Comparison of ENCODE assay signal across 8 cellular contexts in genomic region chr22:20803696-20804324, GRCh38. TPM values are rescaled to one million over a fixed set of nuclear protein-coding genes. Genes with fewer than 3 reads are reported as not detected.
A peak's percentile ranks its signal among the peaks of the same experiment; 100 is the strongest.
DNase-seq lines count a peak whose midpoint lies in the region; ATAC-seq and TF ChIP-seq lines count a peak whose summit lies in the region.

No MANE protein-coding gene starts in this region.

- peaks cover 18% of the 10 kb centered on the region for H3K36me3 ChIP-seq in BJ (ENCODE audit: control insufficient read depth, insufficient read depth, low read length)
- H3K36me3 ChIP-seq in fibroblast of lung (ENCODE audit: control insufficient read depth, insufficient read depth, low read length): peaks cover 23% of the 10 kb centered on the region

- no peak overlapping the region for H2AFZ ChIP-seq in fibroblast of lung (ENCODE audit: low read length)

- TF ChIP-seq CTCF in BJ (IDR thresholded peaks at IDR 0.05; ENCODE audit: insufficient read depth, low read depth, low read length) (peak; percentile 73), fibroblast of lung (conservative IDR thresholded peaks at IDR 0.05 in 1 of 2, IDR thresholded peaks at IDR 0.05 in 1 of 2; ENCODE audit: low read depth in 1 of 2, low read length in 2 of 2) (peak; percentile 46 to 70)

- no peak overlapping the region for H3K4me3 ChIP-seq in BJ (ENCODE audit: low read depth, low read length)
- no peak overlapping the region for H3K4me3 ChIP-seq in fibroblast of lung (replicated peaks in 1 of 4; ENCODE audit: control extremely low read depth in 1 of 4, insufficient read depth in 1 of 4, low read depth in 3 of 4, low read length in 4 of 4)

- no peaks in the 10 kb centered on the region for H3K9me3 ChIP-seq in fibroblast of lung (ENCODE audit: control insufficient read depth, insufficient read depth, low read depth, low read length)

- H3K4me2 ChIP-seq in fibroblast of lung (ENCODE audit: extremely low read depth, insufficient read depth, low read length): no peak overlapping the region

- H3K27ac ChIP-seq in fibroblast of lung (ENCODE audit: insufficient read depth, low read length): no peak overlapping the region

- H3K79me2 ChIP-seq in fibroblast of lung (ENCODE audit: control insufficient read depth, insufficient read depth, low read length): no peaks in the 10 kb centered on the region

- CTCF ChIA-PET in BJ (lab: Yijun Ruan, JAX): interaction anchor here (0.5 to 3.3 kb wide), 11 partner anchors 10 to 179 kb away, joined by 3 to 22 read pairs (median 3); partner anchors contain the start of genes LZTR1 and SERPIND1

- intact Hi-C loops in sciatic nerve (cut with DNase I): no loop called here

- H4K20me1 ChIP-seq in fibroblast of lung (ENCODE audit: control insufficient read depth, extremely low read depth, insufficient read depth, low read length): no peaks in the 10 kb centered on the region

- peaks cover 13% of the 10 kb centered on the region for H3K4me1 ChIP-seq in fibroblast of lung (ENCODE audit: control insufficient read depth, extremely low read depth, insufficient read depth, low read length)

- H3K27me3 ChIP-seq in BJ (ENCODE audit: control insufficient read depth, insufficient read depth, low read length) (no peaks in the 10 kb centered on the region), fibroblast of lung (ENCODE audit: control insufficient read depth, insufficient read depth, low read length) (no peaks in the 10 kb centered on the region)

- POLR2A ChIA-PET in BJ (lab: Charles Lee): no interaction called here

- no peak overlapping the region for H3K9ac ChIP-seq in fibroblast of lung (ENCODE audit: insufficient read depth, low read length)

- DNase-seq in BJ (ENCODE audit: low read depth) (no peak), HK-2 (ENCODE audit: unreplicated experiment) (peak; percentile 28), fibroblast of lung (ENCODE audit: low read depth in 2 of 2) (peak; percentile 11 to 46), sciatic nerve (ENCODE audit: low spot score) (no peak), occipital lobe (lab: John Stamatoyannopoulos, UW) (no peak), midbrain (lab: John Stamatoyannopoulos, UW) (no peak)
- peak; percentile 25 for DNase-seq in activated CD4-positive, alpha-beta T cell treated with anti-CD3 and anti-CD28 coated beads, Interleukin-2, amount 50 U/mL, for 1 hour

- ATAC-seq in sciatic nerve: peak; percentile 46
- no peak for ATAC-seq in HG02870 (IDR thresholded peaks at IDR 0.05; ENCODE audit: unreplicated experiment)

RNA-seq across cellular contexts. Expression of gene SERPIND1, which starts 29.9 kb away (rescaled TPM):
- polyA plus RNA-seq in BJ (2011; rRNA removed) (not detected in 2 replicates), fibroblast of lung (0.03 TPM in 2 replicates)
- not detected in 2 replicates for polyA minus RNA-seq in BJ (2011; rRNA and poly(A)+ RNA removed)
- total RNA-seq in fibroblast of lung (not detected in 2 replicates), sciatic nerve (1.6 TPM), occipital lobe (2.7 TPM)
- polyA plus RNA-seq in fibroblast of lung (2012): 0.05 TPM in 2 replicates
- not detected in 2 replicates for polyA minus RNA-seq in fibroblast of lung (ENCODE audit: low replicate concordance)

RNA-seq across cellular contexts. Expression of gene PI4KA, which starts 54.8 kb away (rescaled TPM):
- polyA plus RNA-seq in BJ (2011; rRNA removed) (23.7 and 34.2 TPM in 2 replicates), fibroblast of lung (26.4 and 34.5 TPM in 2 replicates)
- 46.6 and 52.1 TPM in 2 replicates for polyA minus RNA-seq in BJ (2011; rRNA and poly(A)+ RNA removed)
- total RNA-seq in fibroblast of lung (32.9 and 40.6 TPM in 2 replicates), sciatic nerve (116 TPM), occipital lobe (41.6 TPM)
- polyA plus RNA-seq in fibroblast of lung (2012): 39.0 and 53.7 TPM in 2 replicates
- 328 and 515 TPM in 2 replicates for polyA minus RNA-seq in fibroblast of lung (ENCODE audit: low replicate concordance)

RNA-seq across cellular contexts. Expression of gene SNAP29, which starts 55.0 kb away (rescaled TPM):
- polyA plus RNA-seq in BJ (2011; rRNA removed) (34.6 and 41.9 TPM in 2 replicates), fibroblast of lung (36.1 and 37.0 TPM in 2 replicates)
- 11.4 and 12.6 TPM in 2 replicates for polyA minus RNA-seq in BJ (2011; rRNA and poly(A)+ RNA removed)
- total RNA-seq in fibroblast of lung (9.2 and 10.6 TPM in 2 replicates), sciatic nerve (26.3 TPM), occipital lobe (6.1 TPM)
- 33.3 and 34.1 TPM in 2 replicates for polyA plus RNA-seq in fibroblast of lung (2012)
- 14.2 and 20.0 TPM in 2 replicates for polyA minus RNA-seq in fibroblast of lung (ENCODE audit: low replicate concordance)

Comparison
In these comparisons a context has a peak if more than half of its experiments do, and no peak if none do; other contexts are left out.
1. DNase-seq: peak in HK-2 (single experiment), activated CD4-positive, alpha-beta T cell treated with anti-CD3 and anti-CD28 coated beads, Interleukin-2, amount 50 U/mL, for 1 hour (single experiment) and fibroblast of lung (2 of 2); none in BJ (single experiment), sciatic nerve (single experiment), occipital lobe (single experiment) and midbrain (single experiment).